ENCODE assay signal across 8 cellular contexts in the genomic region with DNA sequence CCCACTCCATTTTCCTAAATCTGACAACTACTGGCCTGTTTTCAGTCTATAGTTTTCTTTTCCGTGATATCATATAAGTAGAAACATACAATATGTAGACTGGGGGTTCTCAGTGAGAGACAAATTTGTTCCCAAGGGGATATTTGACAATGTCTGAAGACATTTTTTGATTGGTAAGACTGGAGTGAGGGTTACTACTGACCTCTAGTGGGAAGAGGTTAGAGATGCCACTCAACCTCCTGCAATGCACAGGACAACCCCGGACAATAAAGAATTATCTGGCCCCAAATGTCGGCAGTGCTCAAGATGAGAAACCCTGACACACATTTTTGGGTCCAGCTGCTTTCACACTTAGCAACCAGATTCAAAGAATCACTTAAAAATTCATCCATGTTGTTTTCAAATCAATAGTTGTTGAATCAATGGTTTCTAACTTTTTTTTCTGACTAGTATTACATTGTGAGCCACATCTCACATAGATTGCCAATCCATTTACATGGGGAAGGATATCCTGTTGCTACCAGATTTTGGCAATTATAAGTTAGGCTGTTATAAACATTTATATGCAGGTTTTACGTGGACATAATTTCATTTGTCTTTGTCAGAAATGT.
DNase-seq lines count a peak whose midpoint lies in the region; ATAC-seq and TF ChIP-seq lines count a peak whose summit lies in the region.

No MANE protein-coding gene starts in this region.

- peak; percentile 91 for ATAC-seq in HG02610 (IDR thresholded peaks at IDR 0.05; ENCODE audit: unreplicated experiment)

- H3K27me3 Mint-ChIP-seq in chondrocyte (ENCODE audit: low read depth), result peaks cover 16% of the 10 kb centered on the region

- H3K4me1 Mint-ChIP-seq in chondrocyte (ENCODE audit: low read depth), result no peaks in the 10 kb centered on the region

- no peak overlapping the region for H3K4me3 Mint-ChIP-seq in chondrocyte (ENCODE audit: unreplicated experiment)

- DNase-seq in GM10266 (ENCODE audit: extremely low spot score) (peak; percentile 5), NCI-H345 (lab: John Stamatoyannopoulos, UW) (peak; percentile 38), chondrocyte (ENCODE audit: low spot score) (no peak), renal cortical epithelial cell (ENCODE audit: low read depth) (peak; percentile 43), retina (no peak), NK-92 (lab: John Stamatoyannopoulos, UW; ENCODE audit: unreplicated experiment) (no peak)
- DNase-seq in activated CD4-positive, alpha-beta T cell treated with anti-CD3 and anti-CD28 coated beads, Interleukin-2, amount 50 U/mL, for 48 hours, result no peak

- H3K9me3 Mint-ChIP-seq in chondrocyte (ENCODE audit: low read depth), result peaks cover 3% of the 10 kb centered on the region

- TF ChIP-seq CTCF in GM10266 (IDR thresholded peaks at IDR 0.05; ENCODE audit: control insufficient read depth, insufficient read depth, low read depth, missing control alignments) (peak; percentile 51), chondrocyte (IDR thresholded peaks at IDR 0.05) (peak; percentile 80)

- no peaks in the 10 kb centered on the region for H3K36me3 Mint-ChIP-seq in chondrocyte (ENCODE audit: low read depth)

- no peak overlapping the region for H3K27ac Mint-ChIP-seq in chondrocyte (ENCODE audit: unreplicated experiment)

Comparison
In these comparisons a context has a peak if more than half of its experiments do, and no peak if none do; other contexts are left out.
1. DNase-seq: peak in GM10266 (single experiment), NCI-H345 (single experiment) and renal cortical epithelial cell (single experiment); none in chondrocyte (single experiment), activated CD4-positive, alpha-beta T cell treated with anti-CD3 and anti-CD28 coated beads, Interleukin-2, amount 50 U/mL, for 48 hours (0 of 2), retina (single experiment) and NK-92 (single experiment).